Comparison of ENCODE assay signal across 8 cellular contexts in genomic region chr15:90994059-90994416, GRCh38. TPM values are rescaled to one million over a fixed set of nuclear protein-coding genes. Genes with fewer than 3 reads are reported as not detected.
DNase-seq lines count a peak whose midpoint lies in the region; ATAC-seq and TF ChIP-seq lines count a peak whose summit lies in the region.

No MANE protein-coding gene starts in this region.

- DNase-seq in BE2C (no peak), left ventricle myocardium inferior (no peak), skeletal muscle cell (ENCODE audit: low read depth) (no peak), NCI-H2171 (lab: John Stamatoyannopoulos, UW) (no peak), epidermal melanocyte (ENCODE audit: insufficient read length, low spot score) (no peak)
- peak; percentile 69 for DNase-seq in activated CD8-positive, alpha-beta memory T cell treated with anti-CD3 and anti-CD28 coated beads, Interleukin-2, amount 50 U/mL, for 48 hours

- H3K27me3 ChIP-seq in BE2C (no peaks in the 10 kb centered on the region), left ventricle myocardium inferior (ENCODE audit: low read depth) (no peaks in the 10 kb centered on the region)

- H3K9me3 ChIP-seq in BE2C, result no peaks in the 10 kb centered on the region
- no peaks in the 10 kb centered on the region for H3K9me3 ChIP-seq in left ventricle myocardium inferior (replicated peaks)

- H3K36me3 ChIP-seq in BE2C (peaks cover 10% of the 10 kb centered on the region), left ventricle myocardium inferior (peaks cover 13% of the 10 kb centered on the region)

- H3K27ac ChIP-seq in left ventricle myocardium inferior (replicated peaks), result peak overlapping the region; percentile 91

- peak; percentile 3 for ATAC-seq in GM19043 (IDR thresholded peaks at IDR 0.05; ENCODE audit: low read depth, unreplicated experiment)
- ATAC-seq in HG03175 (IDR thresholded peaks at IDR 0.05; ENCODE audit: unreplicated experiment), result peak; percentile 15

- TF ChIP-seq CTCF in BE2C (IDR thresholded peaks at IDR 0.05; ENCODE audit: low read depth, low read length) (no peak), left ventricle myocardium inferior (IDR thresholded peaks at IDR 0.05; ENCODE audit: borderline replicate concordance) (no peak)

- intact Hi-C loops in left ventricle myocardium inferior (cut with micrococcal nuclease), result no loop called here

- no peaks in the 10 kb centered on the region for H3K4me1 ChIP-seq in BE2C
- H3K4me1 ChIP-seq in left ventricle myocardium inferior, result peaks cover 21% of the 10 kb centered on the region

- H3K4me3 ChIP-seq in BE2C (ENCODE audit: low read depth, low read length), result peak overlapping the region; percentile 82
- peak overlapping the region; percentile 92 for H3K4me3 ChIP-seq in left ventricle myocardium inferior
- H3K4me3 ChIP-seq in skeletal muscle cell (ENCODE audit: low read depth, low read length), result peak overlapping the region; percentile 93

RNA-seq across cellular contexts. Expression of gene PRC1, which starts 0.3 kb away (rescaled TPM):
- polyA plus RNA-seq in BE2C (2012; ENCODE audit: insufficient read depth, insufficient read length, low read depth), result 71.9 TPM
- 3.4 TPM for total RNA-seq in left ventricle myocardium inferior

RNA-seq across cellular contexts. Expression of gene VPS33B, which starts 28.4 kb away (rescaled TPM):
- polyA plus RNA-seq in BE2C (2012; ENCODE audit: insufficient read depth, insufficient read length, low read depth), result 18.4 TPM
- total RNA-seq in left ventricle myocardium inferior, result 4.8 TPM

RNA-seq across cellular contexts. Expression of gene RCCD1, which starts 39.4 kb away (rescaled TPM):
- polyA plus RNA-seq in BE2C (2012; ENCODE audit: insufficient read depth, insufficient read length, low read depth), result 25.5 TPM
- total RNA-seq in left ventricle myocardium inferior, result 10.9 TPM

RNA-seq across cellular contexts. Expression of gene UNC45A, which starts 59.0 kb away (rescaled TPM):
- polyA plus RNA-seq in BE2C (2012; ENCODE audit: insufficient read depth, insufficient read length, low read depth), result 83.4 TPM
- total RNA-seq in left ventricle myocardium inferior, result 21.9 TPM
